ENCODE assay signal across 23 cellular contexts in genomic region chr1:51981555-51981954, GRCh38. TPM values are rescaled to one million over a fixed set of nuclear protein-coding genes. Genes with fewer than 3 reads are reported as not detected.
"Had no signal": no experiment of that assay in that cellular context is flagged by ENCODE, and none has a peak within 500 bp of the region (broad histone marks: within the 10 kb centered on the region; RNA-seq: fewer than 3 reads in every experiment).

No MANE protein-coding gene starts in this region.

- H3K9me3 ChIP-seq: SJSA1 had no signal

- H3K27me3 ChIP-seq: SJSA1 had no signal

- DNase-seq: KBM-7, MV-4-11, NCI-H1048, NCI-H1105, NCI-H1417, NCI-H1436 treated with DMSO at 0.1 percent for 48 hours, NCI-H1694 treated with DMSO at 0.1 percent for 48 hours, NCI-H2029, NCI-H2081 treated with DMSO at 0.1 percent for 48 hours, NCI-H2171, NCI-H226, NCI-H446, NCI-H510A, NCI-H524 treated with DMSO at 0.1 percent for 48 hours, NCI-H69, NCI-H774, Right ventricle myocardium superior, RPMI8226, SIG-M5 had no signal

- H3K4me1 ChIP-seq: SJSA1 had no signal

- H3K4me3 ChIP-seq: SJSA1, SK-N-MC had no signal

- H3K27ac ChIP-seq: SJSA1, SK-N-MC had no signal

- FAIRE-seq: RCC 7860 had no signal

RNA-seq across cellular contexts. Expression of gene RAB3B, which starts 8.9 kb away (rescaled TPM):
- total RNA-seq: Right ventricle myocardium superior had no signal
- polyA plus RNA-seq: IgD-negative memory B cell had no signal
